Comparison of ENCODE assay signal across 13 cellular contexts in the genomic region with DNA sequence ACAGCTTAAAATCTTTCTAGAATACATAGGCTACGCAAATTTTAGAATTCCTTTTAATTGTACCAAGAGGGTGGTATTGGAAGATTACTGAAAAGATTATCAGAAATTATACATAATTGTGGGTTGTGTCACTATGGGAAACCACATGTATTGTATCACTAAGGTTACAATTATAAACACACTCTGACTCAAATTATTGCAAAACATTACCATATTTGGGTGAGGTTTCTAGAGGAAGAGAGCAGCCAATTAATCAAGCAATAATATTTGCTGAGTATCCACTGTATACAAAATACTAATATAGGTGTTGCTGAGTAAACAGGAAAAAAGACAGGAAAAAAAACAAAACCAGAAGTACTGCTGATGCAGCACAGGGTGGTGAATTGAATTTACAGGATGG. TPM values are rescaled to one million over a fixed set of nuclear protein-coding genes. Genes with fewer than 3 reads are reported as not detected.
DNase-seq lines count a peak whose midpoint lies in the region; ATAC-seq and TF ChIP-seq lines count a peak whose summit lies in the region.
"Had no signal": no experiment of that assay in that cellular context is flagged by ENCODE, and none has a peak within 500 bp of the region (broad histone marks: within the 10 kb centered on the region; RNA-seq: fewer than 3 reads in every experiment).

No MANE protein-coding gene starts in this region.

- H3K4me1 ChIP-seq in transverse colon, result peaks cover under 1 to 10% (median 6%) of the 10 kb centered on the region in 4 donors

- no peaks in the 10 kb centered on the region for H3K9me3 ChIP-seq in transverse colon
- H3K9me3 ChIP-seq: upper lobe of left lung had no signal

- TF ChIP-seq CTCF in AG04449 (IDR thresholded peaks at IDR 0.05; ENCODE audit: insufficient read depth, low read length, missing control alignments) (no peak), fibroblast of the aortic adventitia (IDR thresholded peaks at IDR 0.05; ENCODE audit: insufficient read depth, low read length) (no peak), transverse colon (IDR thresholded peaks at IDR 0.05) (no peak)

- no peaks in the 10 kb centered on the region for H3K27me3 ChIP-seq in transverse colon
- H3K27me3 ChIP-seq: upper lobe of left lung had no signal

- no peak for TF ChIP-seq POLR2A in transverse colon (IDR thresholded peaks at IDR 0.05)

- H3K4me3 ChIP-seq in AG04449 (ENCODE audit: low read depth, low read length) (no peak overlapping the region), fibroblast of the aortic adventitia (ENCODE audit: low read depth, low read length) (no peak overlapping the region), transverse colon (no peak overlapping the region)
- H3K4me3 ChIP-seq: upper lobe of left lung had no signal

- DNase-seq in AG04449 (ENCODE audit: low read depth, low spot score) (peak; percentile 33), HS-5 (ENCODE audit: low read depth) (peak; percentile 55), RPMI7951 (ENCODE audit: low read depth) (peak; percentile 58), fibroblast of the aortic adventitia (ENCODE audit: low read depth) (peak; percentile 77), NCI-H446 (lab: John Stamatoyannopoulos, UW) (no peak), transverse colon (no peak)
- DNase-seq in activated CD4-positive, alpha-beta T cell treated with anti-CD3 and anti-CD28 coated beads, Interleukin-2, amount 50 U/mL, for 4 hours, result no peak
- DNase-seq: cortex of kidney, islet precursor cell, NCI-H2171 treated with DMSO at 0.1 percent for 48 hours, upper lobe of left lung had no signal

- CTCF ChIA-PET in AG04449 (lab: Yijun Ruan, JAX), result no interaction called here

- ATAC-seq in GM18517 (IDR thresholded peaks at IDR 0.05; ENCODE audit: unreplicated experiment), result no peak

- in situ Hi-C loops in transverse colon (cut with MboI; ENCODE audit: low pct_ligation_motif_present in 1 of 4, low pct_unique_long_range_greater_than_20kb in 1 of 4, low sequenced_read_pairs in 3 of 4), result no loop called here

- 70 to 85% methylated on average over 1 of the region's 1 CpG for WGBS in transverse colon (ENCODE audit: low coverage in 1 of 2), 2 donors

- POLR2A ChIA-PET in AG04449 (lab: Yijun Ruan, JAX), result no interaction called here

- no peak for TF ChIP-seq EP300 in transverse colon (IDR thresholded peaks at IDR 0.05; ENCODE audit: low read depth)

- no peak overlapping the region for H3K27ac ChIP-seq in transverse colon
- H3K27ac ChIP-seq: C4-2B, upper lobe of left lung had no signal

- intact Hi-C loops in transverse colon (cut with DNase I; ENCODE audit: low total_unique reads), result no loop called here

- no peaks in the 10 kb centered on the region for H3K36me3 ChIP-seq in transverse colon
- H3K36me3 ChIP-seq: upper lobe of left lung had no signal

RNA-seq across cellular contexts. Expression of gene CAPZA2, which starts 3.1 kb away (rescaled TPM):
- 199 and 217 TPM in 2 replicates for total RNA-seq in RPMI7951 (2014; rRNA removed; shearing (Covaris generic))
- total RNA-seq in fibroblast of the aortic adventitia (ENCODE audit: low replicate concordance) (174 and 246 TPM in 2 replicates), transverse colon (100 to 1,000 TPM in 1 of 4 donors, 10 to 100 TPM in 3; 74.4 to 133 (median 88.5) TPM)

Comparison
In these comparisons a context has a peak if more than half of its experiments do, and no peak if none do; other contexts are left out.
1. DNase-seq: peak in AG04449 (single experiment), HS-5 (single experiment), RPMI7951 (single experiment) and fibroblast of the aortic adventitia (single experiment); none in NCI-H446 (0 of 2), transverse colon (single experiment) and activated CD4-positive, alpha-beta T cell treated with anti-CD3 and anti-CD28 coated beads, Interleukin-2, amount 50 U/mL, for 4 hours (0 of 2).